In the genomic region with DNA sequence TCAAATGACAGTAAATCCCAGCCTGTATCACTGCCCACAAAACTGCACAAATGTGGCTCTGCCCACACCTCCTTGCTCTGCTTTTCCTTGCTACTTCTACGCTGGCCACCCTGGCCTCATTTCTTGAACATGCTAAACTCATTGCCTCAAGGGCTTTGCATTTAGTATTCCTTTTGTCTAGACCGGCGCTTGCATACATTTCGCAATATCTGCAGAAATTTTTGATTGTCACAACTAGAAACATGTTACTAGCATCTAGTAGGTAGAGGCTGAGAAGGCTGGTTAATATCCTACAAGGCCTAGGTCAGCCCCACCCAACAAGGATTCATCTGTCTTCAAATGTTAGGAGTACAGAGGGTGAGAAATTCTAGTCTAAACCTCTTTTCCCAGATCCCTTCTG, we compare ENCODE assay signal across 26 cellular contexts.
"Had no signal": no experiment of that assay in that cellular context is flagged by ENCODE, and none has a peak within 500 bp of the region (broad histone marks: within the 10 kb centered on the region; RNA-seq: fewer than 3 reads in every experiment).

No MANE protein-coding gene starts in this region.

- H3K4me2 ChIP-seq: neural progenitor cell had no signal

- H3K9me3 ChIP-seq: ovary, psoas muscle, right lobe of liver, sigmoid colon, stomach, thoracic aorta, thyroid gland, tibial nerve, upper lobe of left lung, vagina had no signal

- H3K27me3 ChIP-seq: neural progenitor cell, ovary, right lobe of liver, sigmoid colon, stomach, thyroid gland, tibial nerve, upper lobe of left lung, vagina had no signal

- H2AFZ ChIP-seq: neural progenitor cell, parathyroid adenoma had no signal

- ATAC-seq: natural killer cell; psoas muscle; right cardiac atrium; right lobe of liver; stimulated activated effector memory CD8-positive, alpha-beta T cell treated with anti-CD3 and anti-CD28 coated beads, Interleukin-12 subunit alpha, Interleukin-12 subunit beta, amount 100 ng/mL, for 72 hours; stimulated activated naive B cell treated with anti-CD40 and anti-IgM and Interleukin-4, amounts not matched to agents 10 μg/mL and 1 μg/mL and 100 μg/mL, for 72 hours had no signal

- DNase-seq: natural killer cell; occipital lobe; ovary; posterior cingulate gyrus; psoas muscle; right cardiac atrium; right lobe of liver; sigmoid colon; small intestine; stimulated activated CD4-positive, alpha-beta T cell treated with anti-CD3 and anti-CD28 coated beads, Interleukin-15, amount 100 ng/mL, for 24 hours; stimulated activated CD4-positive, alpha-beta T cell treated with anti-CD3 and anti-CD28 coated beads, Interleukin-2, amount 100 ng/mL, for 24 hours; stimulated activated CD4-positive, alpha-beta T cell treated with anti-CD3 and anti-CD28 coated beads, Interleukin-2, amount 100 ng/mL, for 48 hours; stimulated activated CD4-positive, alpha-beta T cell treated with anti-CD3 and anti-CD28 coated beads, Interleukin-4, amount 100 ng/mL, for 24 hours; stimulated activated naive B cell treated with anti-CD40 and anti-IgM and Interleukin-4, amounts not matched to agents 10 μg/mL and 1 μg/mL and 100 μg/mL, for 72 hours; stimulated activated naive CD4-positive, alpha-beta T cell treated with Interleukin-2 at 50 U/mL for 16 hours; stomach; thyroid gland; trophoblast cell; upper lobe of left lung had no signal

- H3K4me3 ChIP-seq: neural progenitor cell, ovary, psoas muscle, right lobe of liver, sigmoid colon, stomach, thoracic aorta, thyroid gland, tibial nerve, upper lobe of left lung, vagina had no signal

- H3K4me1 ChIP-seq: parathyroid adenoma, psoas muscle, right lobe of liver, sigmoid colon, stomach, thyroid gland, tibial nerve, upper lobe of left lung, vagina had no signal

- FAIRE-seq: small intestine, urothelium cell line had no signal

- H3K9ac ChIP-seq: neural progenitor cell, parathyroid adenoma had no signal

- H3K27ac ChIP-seq: neural progenitor cell, ovary, parathyroid adenoma, psoas muscle, right lobe of liver, sigmoid colon, stomach, thoracic aorta, thyroid gland, tibial nerve, upper lobe of left lung, vagina had no signal

- H3K36me3 ChIP-seq: neural progenitor cell, ovary, right lobe of liver, sigmoid colon, stomach, thoracic aorta, thyroid gland, tibial nerve, upper lobe of left lung, vagina had no signal

- H3K79me2 ChIP-seq: parathyroid adenoma had no signal
